In the genomic region with DNA sequence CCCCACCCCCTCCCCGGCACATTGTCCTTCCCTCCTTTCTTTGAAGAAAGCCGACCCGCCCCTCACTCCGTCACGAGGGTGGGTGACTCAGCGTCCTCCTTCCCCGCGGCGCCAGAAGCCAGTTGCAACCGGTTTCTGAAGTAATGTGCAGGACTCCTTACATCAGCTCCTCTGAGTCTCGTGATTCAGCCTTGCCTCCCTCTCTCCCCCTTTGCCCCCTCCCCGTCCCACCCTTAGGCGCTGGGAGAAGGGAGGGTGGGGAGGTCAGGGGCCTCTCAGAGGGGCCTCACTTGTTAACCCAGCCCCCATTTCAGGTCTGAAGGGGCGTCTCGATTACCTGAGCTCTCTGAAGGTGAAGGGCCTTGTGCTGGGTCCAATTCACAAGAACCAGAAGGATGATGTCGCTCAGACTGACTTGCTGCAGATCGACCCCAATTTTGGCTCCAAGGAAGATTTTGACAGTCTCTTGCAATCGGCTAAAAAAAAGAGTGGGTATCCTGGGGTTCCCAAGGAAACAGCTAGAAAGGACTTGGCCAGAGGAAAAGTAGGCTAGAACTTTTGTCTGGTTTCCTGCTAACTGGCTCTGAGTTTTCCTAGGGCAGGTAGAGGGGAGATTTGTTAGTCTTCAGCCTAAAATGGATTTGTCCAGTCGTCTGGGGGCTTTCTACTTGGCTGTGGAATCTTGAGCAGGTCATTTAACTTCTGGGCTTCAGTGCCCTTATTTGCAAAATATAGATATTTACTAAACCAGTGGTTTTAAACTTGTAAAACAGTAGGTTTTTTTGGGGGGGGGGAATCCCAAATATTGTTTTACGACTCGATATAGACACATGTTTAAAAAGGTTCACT, we compare ENCODE assay signal across 2 cellular contexts.
TF ChIP-seq lines count a peak whose summit lies in the region.

No MANE protein-coding gene starts in this region.

TF ChIP-seq in GM23338, 12 proteins besides CTCF, POLR2A, EP300 and RAD21 (continued from another document):
- TF ChIP-seq, protein P1, sequence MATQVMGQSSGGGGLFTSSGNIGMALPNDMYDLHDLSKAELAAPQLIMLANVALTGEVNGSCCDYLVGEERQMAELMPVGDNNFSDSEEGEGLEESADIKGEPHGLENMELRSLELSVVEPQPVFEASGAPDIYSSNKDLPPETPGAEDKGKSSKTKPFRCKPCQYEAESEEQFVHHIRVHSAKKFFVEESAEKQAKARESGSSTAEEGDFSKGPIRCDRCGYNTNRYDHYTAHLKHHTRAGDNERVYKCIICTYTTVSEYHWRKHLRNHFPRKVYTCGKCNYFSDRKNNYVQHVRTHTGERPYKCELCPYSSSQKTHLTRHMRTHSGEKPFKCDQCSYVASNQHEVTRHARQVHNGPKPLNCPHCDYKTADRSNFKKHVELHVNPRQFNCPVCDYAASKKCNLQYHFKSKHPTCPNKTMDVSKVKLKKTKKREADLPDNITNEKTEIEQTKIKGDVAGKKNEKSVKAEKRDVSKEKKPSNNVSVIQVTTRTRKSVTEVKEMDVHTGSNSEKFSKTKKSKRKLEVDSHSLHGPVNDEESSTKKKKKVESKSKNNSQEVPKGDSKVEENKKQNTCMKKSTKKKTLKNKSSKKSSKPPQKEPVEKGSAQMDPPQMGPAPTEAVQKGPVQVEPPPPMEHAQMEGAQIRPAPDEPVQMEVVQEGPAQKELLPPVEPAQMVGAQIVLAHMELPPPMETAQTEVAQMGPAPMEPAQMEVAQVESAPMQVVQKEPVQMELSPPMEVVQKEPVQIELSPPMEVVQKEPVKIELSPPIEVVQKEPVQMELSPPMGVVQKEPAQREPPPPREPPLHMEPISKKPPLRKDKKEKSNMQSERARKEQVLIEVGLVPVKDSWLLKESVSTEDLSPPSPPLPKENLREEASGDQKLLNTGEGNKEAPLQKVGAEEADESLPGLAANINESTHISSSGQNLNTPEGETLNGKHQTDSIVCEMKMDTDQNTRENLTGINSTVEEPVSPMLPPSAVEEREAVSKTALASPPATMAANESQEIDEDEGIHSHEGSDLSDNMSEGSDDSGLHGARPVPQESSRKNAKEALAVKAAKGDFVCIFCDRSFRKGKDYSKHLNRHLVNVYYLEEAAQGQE (IDR thresholded peaks at IDR 0.05; ENCODE audit: unreplicated experiment), result no peak
TF ChIP-seq in GM23338: peak in this region for 2.

TF ChIP-seq in SK-N-SH treated with all-trans-retinoic acid at 6 μM for 48 hours, 23 proteins besides CTCF, POLR2A, EP300 and RAD21 (continued from another document):
- TF ChIP-seq ZC3H10 (CRISPR knock-in tag; IDR thresholded peaks at IDR 0.05) (no peak), CSDC2 (CRISPR knock-in tag; IDR thresholded peaks at IDR 0.05) (no peak), TCF4 (CRISPR knock-in tag; IDR thresholded peaks at IDR 0.05; ENCODE audit: borderline replicate concordance) (no peak)
TF ChIP-seq in SK-N-SH treated with all-trans-retinoic acid at 6 μM for 48 hours: peak in this region for 0.
